In genomic region chr10:16754765-16755164, GRCh38 we compare ENCODE assay signal across 25 cellular contexts.
"Had no signal": no experiment of that assay in that cellular context is flagged by ENCODE, and none has a peak within 500 bp of the region (broad histone marks: within the 10 kb centered on the region; RNA-seq: fewer than 3 reads in every experiment).

No MANE protein-coding gene starts in this region.

- H3K9me3 ChIP-seq: esophagus muscularis mucosa, gastroesophageal sphincter, heart left ventricle had no signal

- H3K79me2 ChIP-seq: hepatocyte had no signal

- H3K4me2 ChIP-seq: hepatocyte had no signal

- ATAC-seq: foreskin keratinocyte; gastroesophageal sphincter; heart left ventricle; left colon; left lobe of liver; naive thymus-derived CD4-positive, alpha-beta T cell had no signal

- H2AFZ ChIP-seq: hepatocyte had no signal

- H3K4me3 ChIP-seq: coronary artery, dorsolateral prefrontal cortex, esophagus muscularis mucosa, gastroesophageal sphincter, heart left ventricle, hepatocyte, lung had no signal

- DNase-seq: dermis blood vessel endothelial cell; dorsolateral prefrontal cortex; effector CD4-positive, alpha-beta T cell; effector memory CD4-positive, alpha-beta T cell; foreskin keratinocyte; heart left ventricle; hypothalamus; immature natural killer cell; islet precursor cell; kidney; kidney glomerular epithelial cell; left colon; mammary epithelial cell; mesendoderm; midbrain; naive thymus-derived CD4-positive, alpha-beta T cell had no signal

- H3K27me3 ChIP-seq: dorsolateral prefrontal cortex, esophagus muscularis mucosa, foreskin keratinocyte, gastroesophageal sphincter, heart left ventricle, hepatocyte had no signal

- H3K4me1 ChIP-seq: esophagus muscularis mucosa, foreskin keratinocyte, gastroesophageal sphincter, heart left ventricle had no signal

- H3K27ac ChIP-seq: coronary artery, dorsolateral prefrontal cortex, esophagus muscularis mucosa, foreskin keratinocyte, gastroesophageal sphincter, heart left ventricle, hepatocyte had no signal

- FAIRE-seq: colon, endothelial cell of umbilical vein, frontal cortex, kidney had no signal
